18 cellular contexts compared by ENCODE assay signal in genomic region chr14:54011001-54011400, GRCh38. TPM values are rescaled to one million over a fixed set of nuclear protein-coding genes. Genes with fewer than 3 reads are reported as not detected.
"Had no signal": no experiment of that assay in that cellular context is flagged by ENCODE, and none has a peak within 500 bp of the region (broad histone marks: within the 10 kb centered on the region; RNA-seq: fewer than 3 reads in every experiment).

No MANE protein-coding gene starts in this region.

- H3K9ac ChIP-seq: parathyroid adenoma had no signal

- H3K27ac ChIP-seq: brain microvascular endothelial cell, parathyroid adenoma, right atrium auricular region, spleen, tibial artery had no signal

- DNase-seq: activated CD4-positive, alpha-beta T cell treated with anti-CD3 and anti-CD28 coated beads, Interleukin-2, amount 50 U/mL, for 4 hours; activated effector memory CD4-positive, alpha-beta T cell treated with anti-CD3 and anti-CD28 coated beads, Interleukin-2, amount 50 U/mL, for 16 hours; activated T-cell treated with anti-CD3 and anti-CD28 coated beads, Interleukin-2, amount 50 U/mL, for 1 hour; amygdala; brain microvascular endothelial cell; dermis blood vessel endothelial cell; hypothalamus; immature natural killer cell; left cardiac atrium; spleen; stimulated activated CD4-positive, alpha-beta T cell treated with anti-CD3 and anti-CD28 coated beads, Interleukin-1b, Interleukin-23, amount 100 ng/mL, for 48 hours; tibial artery had no signal

- H3K36me3 ChIP-seq: brain microvascular endothelial cell, right atrium auricular region, spleen, tibial artery had no signal

- H3K79me2 ChIP-seq: parathyroid adenoma had no signal

- H3K9me3 ChIP-seq: right atrium auricular region, tibial artery had no signal

- ATAC-seq: activated CD4-positive, CD25-positive, alpha-beta regulatory T cell treated with anti-CD3 and anti-CD28 coated beads, Interleukin-2, amount 50 U/mL, for 24 hours; activated naive CD4-positive, alpha-beta T cell treated with anti-CD3 and anti-CD28 coated beads, Interleukin-2, amount 50 U/mL, for 72 hours; left cardiac atrium; stimulated activated memory B cell treated with anti-CD40 and anti-IgM and Interleukin-4, amounts not matched to agents 10 μg/mL and 1 μg/mL and 100 μg/mL, for 72 hours had no signal

- H2AFZ ChIP-seq: parathyroid adenoma had no signal

- H3K4me1 ChIP-seq: parathyroid adenoma, right atrium auricular region, spleen, tibial artery had no signal

- H3K27me3 ChIP-seq: right atrium auricular region, tibial artery had no signal

- H3K4me3 ChIP-seq: lung, right atrium auricular region, spleen, tibial artery had no signal

RNA-seq across cellular contexts. Expression of gene BMP4, which starts 54.4 kb away (rescaled TPM):
- total RNA-seq: activated naive CD4-positive, alpha-beta T cell treated with anti-CD3 and anti-CD28 coated beads, Interleukin-2, amount 50 U/mL, for 72 hours had no signal
- polyA plus RNA-seq: immature natural killer cell had no signal
